In the genomic region with DNA sequence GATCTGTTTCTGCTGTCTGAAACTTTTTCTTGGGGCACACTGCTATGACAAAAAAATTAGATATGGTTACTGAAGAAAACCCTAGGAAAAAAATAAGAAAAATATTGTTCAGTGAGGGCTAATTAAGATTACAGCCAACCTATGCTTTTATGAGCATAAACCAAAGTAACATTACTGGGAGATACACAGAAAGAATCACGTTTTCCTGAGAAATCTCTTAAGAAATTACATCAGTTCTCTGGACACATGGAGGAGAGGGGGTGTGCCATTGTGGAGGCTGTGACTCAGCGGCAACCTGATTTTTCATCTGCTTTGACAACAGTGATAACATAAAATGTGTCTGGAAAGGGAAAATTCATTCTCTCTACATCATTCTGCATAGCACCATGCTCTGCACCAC, we compare ENCODE assay signal across 16 cellular contexts. TPM values are rescaled to one million over a fixed set of nuclear protein-coding genes. Genes with fewer than 3 reads are reported as not detected.
A peak's percentile ranks its signal among the peaks of the same experiment; 100 is the strongest.
DNase-seq lines count a peak whose midpoint lies in the region; ATAC-seq, FAIRE-seq and TF ChIP-seq lines count a peak whose summit lies in the region.
"Had no signal": no experiment of that assay in that cellular context is flagged by ENCODE, and none has a peak within 500 bp of the region (broad histone marks: within the 10 kb centered on the region; RNA-seq: fewer than 3 reads in every experiment).

No MANE protein-coding gene starts in this region.

- H3K9me3 ChIP-seq in breast epithelium: no peaks in the 10 kb centered on the region
- H3K9me3 ChIP-seq: lower lobe of right lung, upper lobe of right lung had no signal

- no peak overlapping the region for H3K4me3 ChIP-seq in breast epithelium
- H3K4me3 ChIP-seq: lower lobe of right lung, upper lobe of right lung had no signal

- H3K27me3 ChIP-seq in breast epithelium: no peaks in the 10 kb centered on the region
- H3K27me3 ChIP-seq: upper lobe of right lung had no signal

- intact Hi-C loops in MCF 10A (cut with micrococcal nuclease): no loop called here
- intact Hi-C loops in breast epithelium (cut with DNase I; ENCODE audit: low total_unique reads): no loop called here
- intact Hi-C loops in head of caudate nucleus (cut with DNase I): no loop called here

- DNase-seq in MCF 10A (ENCODE audit: unreplicated experiment): peak; percentile 46
- DNase-seq in breast epithelium (ENCODE audit: low spot score in 2 of 2): no peak
- DNase-seq in astrocyte of the hippocampus (ENCODE audit: low read depth, low spot score): peak; percentile 60
- peak in 29 of 42 donors; percentile 7 to 75 (median 34) for DNase-seq in head of caudate nucleus
- peak; percentile 33 for DNase-seq in urothelium cell line (ENCODE audit: low spot score)
- DNase-seq in activated CD8-positive, alpha-beta memory T cell treated with anti-CD3 and anti-CD28 coated beads, Interleukin-2, amount 50 U/mL, for 48 hours: no peak
- DNase-seq: activated naive CD8-positive, alpha-beta T cell treated with anti-CD3 and anti-CD28 coated beads, Interleukin-2, amount 50 U/mL, for 24 hours; DMS53; lower lobe of right lung; NCI-H1436 treated with DMSO at 0.1 percent for 48 hours; SHP77 treated with DMSO at 0.1 percent for 48 hours; stimulated activated CD4-positive, alpha-beta T cell treated with anti-CD3 and anti-CD28 coated beads, Interleukin-15, amount 100 ng/mL, for 24 hours; upper lobe of right lung had no signal

- no peaks in the 10 kb centered on the region for H3K4me1 ChIP-seq in breast epithelium
- H3K4me1 ChIP-seq: upper lobe of right lung had no signal

- H3K36me3 ChIP-seq in breast epithelium: no peaks in the 10 kb centered on the region
- H3K36me3 ChIP-seq: lower lobe of right lung, upper lobe of right lung had no signal

- no peak for TF ChIP-seq POLR2A in breast epithelium (IDR thresholded peaks at IDR 0.05)

- no peak for FAIRE-seq in urothelium cell line (lab: Jason Lieb, UNC)

- POLR2A ChIA-PET in MCF 10A (lab: Yijun Ruan, JAX): interaction anchor here (0.7 to 1.0 kb wide), 2 partner anchors 12 to 14 kb away, joined by 3 to 4 read pairs; a partner anchor contains a TSS

- no peak for TF ChIP-seq CTCF in MCF 10A (IDR thresholded peaks at IDR 0.05; ENCODE audit: unreplicated experiment)
- TF ChIP-seq CTCF in breast epithelium (IDR thresholded peaks at IDR 0.05): no peak

- H3K4me3 Mint-ChIP-seq in MCF 10A (ENCODE audit: unreplicated experiment): no peak overlapping the region
- H3K4me3 Mint-ChIP-seq: activated naive CD8-positive, alpha-beta T cell treated with anti-CD3 and anti-CD28 coated beads, Interleukin-2, amount 50 U/mL, for 24 hours had no signal

- no peak overlapping the region for H3K27ac Mint-ChIP-seq in MCF 10A (ENCODE audit: low read depth, unreplicated experiment)
- H3K27ac Mint-ChIP-seq: activated naive CD8-positive, alpha-beta T cell treated with anti-CD3 and anti-CD28 coated beads, Interleukin-2, amount 50 U/mL, for 24 hours had no signal

- H3K4me1 Mint-ChIP-seq in MCF 10A (ENCODE audit: insufficient read depth, unreplicated experiment): peaks cover 6% of the 10 kb centered on the region

- BruUV-seq in MCF 10A (replicated peaks; lab: Mats Ljungman, UMichigan): no TSS peak

- ATAC-seq in HG03025 (IDR thresholded peaks at IDR 0.05; ENCODE audit: low FRiP score, unreplicated experiment) (no peak), HG03565 (IDR thresholded peaks at IDR 0.05; ENCODE audit: unreplicated experiment) (no peak)
- ATAC-seq: activated naive CD8-positive, alpha-beta T cell treated with anti-CD3 and anti-CD28 coated beads, Interleukin-2, amount 50 U/mL, for 24 hours; lower lobe of right lung; upper lobe of right lung had no signal

- H3K9me3 Mint-ChIP-seq in MCF 10A (ENCODE audit: unreplicated experiment): peaks cover 4% of the 10 kb centered on the region
- H3K9me3 Mint-ChIP-seq: activated naive CD8-positive, alpha-beta T cell treated with anti-CD3 and anti-CD28 coated beads, Interleukin-2, amount 50 U/mL, for 24 hours had no signal

- no peaks in the 10 kb centered on the region for H3K27me3 Mint-ChIP-seq in MCF 10A (ENCODE audit: insufficient read depth, unreplicated experiment)
- H3K27me3 Mint-ChIP-seq: activated naive CD8-positive, alpha-beta T cell treated with anti-CD3 and anti-CD28 coated beads, Interleukin-2, amount 50 U/mL, for 24 hours had no signal

- CTCF ChIA-PET in MCF 10A (lab: Yijun Ruan, JAX): no interaction called here

- H3K27ac ChIP-seq in breast epithelium: no peak overlapping the region
- H3K27ac ChIP-seq: 22Rv1, lower lobe of right lung, upper lobe of right lung had no signal

- no peaks in the 10 kb centered on the region for H3K36me3 Mint-ChIP-seq in MCF 10A (ENCODE audit: insufficient read depth, unreplicated experiment)

RNA-seq across cellular contexts. Expression of a gene that starts 13.4 kb away (rescaled TPM):
- total RNA-seq in MCF 10A (2022): 10.8 and 11.7 TPM in 2 replicates
- total RNA-seq in breast epithelium: 10 to 100 TPM in 2 of 3 donors, 1 to 10 TPM in 1; 6.9 to 10.4 (median 10.2) TPM

RNA-seq across cellular contexts. Expression of a gene that starts 41.2 kb away (rescaled TPM):
- total RNA-seq in MCF 10A (2022) (3.0 and 3.5 TPM in 2 replicates), breast epithelium (1 to 10 TPM; 4.6 to 6.6 (median 5.0) TPM)

RNA-seq across cellular contexts. Expression of a gene that starts 54.5 kb away (rescaled TPM):
- total RNA-seq in MCF 10A (2022): 1.8 and 3.7 TPM in 2 replicates
- 10 to 100 TPM in 1 of 3 donors, 1 to 10 TPM in 2; 2.6 to 12.5 (median 5.3) TPM for total RNA-seq in breast epithelium

Comparison
In these comparisons a context has a peak if more than half of its experiments do, and no peak if none do; other contexts are left out.
1. DNase-seq: peak in MCF 10A (single experiment), astrocyte of the hippocampus (single experiment), head of caudate nucleus (29 of 42) and urothelium cell line (single experiment); none in breast epithelium (0 of 2) and activated CD8-positive, alpha-beta memory T cell treated with anti-CD3 and anti-CD28 coated beads, Interleukin-2, amount 50 U/mL, for 48 hours (single experiment).